1 cellular context compared by ENCODE assay signal in the genomic region with DNA sequence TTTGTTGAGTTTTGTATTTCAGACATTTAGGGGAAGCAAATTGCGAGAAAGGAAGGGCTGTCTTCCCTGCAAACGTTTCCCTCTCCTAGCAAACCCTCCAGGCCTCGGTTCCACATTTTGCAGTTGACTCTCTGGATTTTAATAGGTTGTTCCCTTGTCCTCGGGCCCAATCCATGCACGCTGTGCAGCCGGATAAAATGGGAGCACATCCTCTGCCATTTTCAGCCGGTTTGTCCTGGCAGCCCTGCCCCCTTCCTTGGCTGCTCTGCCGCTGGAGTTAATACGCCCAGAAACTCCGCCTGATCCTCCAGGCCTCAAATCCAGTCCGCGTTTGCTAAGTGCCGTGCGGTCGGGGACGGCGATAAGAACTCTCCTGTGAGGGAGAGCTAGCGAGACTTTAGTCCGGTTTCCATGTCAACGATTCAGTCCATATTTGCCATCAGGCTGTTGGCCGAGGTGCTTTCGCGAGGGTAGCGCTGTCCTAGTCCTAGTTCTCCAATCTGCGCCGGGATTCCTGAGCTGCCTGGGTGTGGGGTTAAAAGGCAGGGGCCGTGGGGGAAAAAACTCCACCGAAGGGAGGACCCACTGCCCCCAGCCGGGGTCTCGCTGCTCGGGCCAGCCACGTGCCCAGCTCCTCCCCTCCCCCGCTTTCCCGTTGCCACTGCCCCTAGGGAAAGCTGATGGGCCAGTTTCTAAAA.
TF ChIP-seq lines count a peak whose summit lies in the region.

No MANE protein-coding gene starts in this region.

TF ChIP-seq in HepG2, 621 proteins besides CTCF, POLR2A, EP300 and RAD21 (continued from another document and continues in another):
- TF ChIP-seq, protein P1, sequence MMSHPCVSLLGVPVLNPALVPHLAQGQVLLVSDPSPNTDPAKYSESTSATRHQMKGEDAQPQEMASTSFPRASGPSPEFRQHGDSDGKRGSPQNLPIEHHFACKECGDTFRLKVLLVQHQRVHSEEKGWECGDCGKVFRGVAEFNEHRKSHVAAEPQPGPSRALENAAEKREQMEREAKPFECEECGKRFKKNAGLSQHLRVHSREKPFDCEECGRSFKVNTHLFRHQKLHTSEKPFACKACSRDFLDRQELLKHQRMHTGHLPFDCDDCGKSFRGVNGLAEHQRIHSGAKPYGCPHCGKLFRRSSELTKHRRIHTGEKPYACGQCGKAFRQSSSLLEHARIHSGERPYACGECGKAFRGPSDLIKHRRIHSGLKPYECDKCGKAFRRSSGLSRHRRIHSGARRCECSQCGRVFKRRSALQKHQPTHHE (CRISPR knock-in tag; IDR thresholded peaks at IDR 0.05; ENCODE audit: borderline replicate concordance) = no peak
- TF ChIP-seq NFIB (CRISPR knock-in tag; IDR thresholded peaks at IDR 0.05; ENCODE audit: borderline replicate concordance) = no peak
- peak; percentile 27; the same call in 1 of the 2 replicates for TF ChIP-seq ZNF709 (CRISPR knock-in tag; IDR thresholded peaks at IDR 0.05)
- no peak for TF ChIP-seq ATM (IDR thresholded peaks at IDR 0.05; ENCODE audit: borderline replicate concordance)
- peak; percentile 68; the same call in 1 of the 2 replicates for TF ChIP-seq NFKBIZ (CRISPR knock-in tag; IDR thresholded peaks at IDR 0.05)
- TF ChIP-seq, protein P2, sequence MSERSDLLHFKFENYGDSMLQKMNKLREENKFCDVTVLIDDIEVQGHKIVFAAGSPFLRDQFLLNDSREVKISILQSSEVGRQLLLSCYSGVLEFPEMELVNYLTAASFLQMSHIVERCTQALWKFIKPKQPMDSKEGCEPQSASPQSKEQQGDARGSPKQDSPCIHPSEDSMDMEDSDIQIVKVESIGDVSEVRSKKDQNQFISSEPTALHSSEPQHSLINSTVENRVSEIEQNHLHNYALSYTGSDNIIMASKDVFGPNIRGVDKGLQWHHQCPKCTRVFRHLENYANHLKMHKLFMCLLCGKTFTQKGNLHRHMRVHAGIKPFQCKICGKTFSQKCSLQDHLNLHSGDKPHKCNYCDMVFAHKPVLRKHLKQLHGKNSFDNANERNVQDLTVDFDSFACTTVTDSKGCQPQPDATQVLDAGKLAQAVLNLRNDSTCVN (CRISPR knock-in tag; IDR thresholded peaks at IDR 0.05; ENCODE audit: borderline replicate concordance) = peak; percentile 87
- TF ChIP-seq ARHGAP35 (CRISPR knock-in tag; IDR thresholded peaks at IDR 0.05; ENCODE audit: borderline replicate concordance) = no peak
- peak; percentile 8; the same call in 1 of the 2 replicates for TF ChIP-seq ATF1 (CRISPR knock-in tag; IDR thresholded peaks at IDR 0.05)
- TF ChIP-seq, protein P3, sequence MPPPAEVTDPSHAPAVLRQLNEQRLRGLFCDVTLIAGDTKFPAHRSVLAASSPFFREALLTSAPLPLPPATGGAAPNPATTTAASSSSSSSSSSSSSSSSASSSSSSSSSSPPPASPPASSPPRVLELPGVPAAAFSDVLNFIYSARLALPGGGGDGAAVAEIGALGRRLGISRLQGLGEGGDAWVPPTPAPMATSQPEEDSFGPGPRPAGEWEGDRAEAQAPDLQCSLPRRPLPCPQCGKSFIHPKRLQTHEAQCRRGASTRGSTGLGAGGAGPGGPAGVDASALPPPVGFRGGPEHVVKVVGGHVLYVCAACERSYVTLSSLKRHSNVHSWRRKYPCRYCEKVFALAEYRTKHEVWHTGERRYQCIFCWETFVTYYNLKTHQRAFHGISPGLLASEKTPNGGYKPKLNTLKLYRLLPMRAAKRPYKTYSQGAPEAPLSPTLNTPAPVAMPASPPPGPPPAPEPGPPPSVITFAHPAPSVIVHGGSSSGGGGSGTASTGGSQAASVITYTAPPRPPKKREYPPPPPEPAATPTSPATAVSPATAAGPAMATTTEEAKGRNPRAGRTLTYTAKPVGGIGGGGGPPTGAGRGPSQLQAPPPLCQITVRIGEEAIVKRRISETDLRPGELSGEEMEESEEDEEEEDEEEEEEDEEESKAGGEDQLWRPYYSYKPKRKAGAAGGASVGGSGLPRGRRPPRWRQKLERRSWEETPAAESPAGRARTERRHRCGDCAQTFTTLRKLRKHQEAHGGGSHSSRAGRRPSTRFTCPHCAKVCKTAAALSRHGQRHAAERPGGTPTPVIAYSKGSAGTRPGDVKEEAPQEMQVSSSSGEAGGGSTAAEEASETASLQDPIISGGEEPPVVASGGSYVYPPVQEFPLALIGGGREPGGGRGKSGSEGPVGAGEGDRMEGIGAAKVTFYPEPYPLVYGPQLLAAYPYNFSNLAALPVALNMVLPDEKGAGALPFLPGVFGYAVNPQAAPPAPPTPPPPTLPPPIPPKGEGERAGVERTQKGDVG (CRISPR knock-in tag; IDR thresholded peaks at IDR 0.05; ENCODE audit: borderline replicate concordance) = no peak
- TF ChIP-seq SRY (CRISPR knock-in tag; IDR thresholded peaks at IDR 0.05) = 0 out of 2 replicates have a peak, but pooled peaks have one; percentile 19
- TF ChIP-seq, protein P4, sequence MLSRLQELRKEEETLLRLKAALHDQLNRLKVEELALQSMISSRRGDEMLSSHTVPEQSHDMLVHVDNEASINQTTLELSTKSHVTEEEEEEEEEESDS (CRISPR knock-in tag; IDR thresholded peaks at IDR 0.05; ENCODE audit: borderline replicate concordance) = no peak
- no peak for TF ChIP-seq ZBTB8A (CRISPR knock-in tag; IDR thresholded peaks at IDR 0.05; ENCODE audit: borderline replicate concordance, low read depth)
- peak; percentile 78 for TF ChIP-seq YEATS2 (CRISPR knock-in tag; IDR thresholded peaks at IDR 0.05; ENCODE audit: borderline replicate concordance)
- TF ChIP-seq ZNF326 (CRISPR knock-in tag; IDR thresholded peaks at IDR 0.05; ENCODE audit: borderline replicate concordance) = no peak
- no peak for TF ChIP-seq TMF1 (CRISPR knock-in tag; IDR thresholded peaks at IDR 0.05; ENCODE audit: low read depth)
- TF ChIP-seq ZNF232 (CRISPR knock-in tag; IDR thresholded peaks at IDR 0.05; ENCODE audit: borderline replicate concordance) = peak; percentile 94
- peak; percentile 83; the same call in 1 of the 2 replicates for TF ChIP-seq ZNF614 (CRISPR knock-in tag; IDR thresholded peaks at IDR 0.05; ENCODE audit: borderline replicate concordance)
- TF ChIP-seq SIN3B (IDR thresholded peaks at IDR 0.05; ENCODE audit: low read length) = no peak
- TF ChIP-seq BRCA1 (CRISPR knock-in tag; IDR thresholded peaks at IDR 0.05) = peak; percentile 80; the same call in 1 of the 2 replicates
- TF ChIP-seq ZNF333 (CRISPR knock-in tag; IDR thresholded peaks at IDR 0.05; ENCODE audit: borderline replicate concordance) = no peak
- TF ChIP-seq KLF15 (CRISPR knock-in tag; IDR thresholded peaks at IDR 0.05; ENCODE audit: borderline replicate concordance) = no peak; the same call in 1 of the 2 replicates
- TF ChIP-seq ZNF75D (CRISPR knock-in tag; IDR thresholded peaks at IDR 0.05; ENCODE audit: borderline replicate concordance) = no peak
- TF ChIP-seq ZNF878 (CRISPR knock-in tag; IDR thresholded peaks at IDR 0.05) = no peak
- TF ChIP-seq ZNF33A (CRISPR knock-in tag; IDR thresholded peaks at IDR 0.05; ENCODE audit: borderline replicate concordance) = no peak
- 0 out of 2 replicates have a peak, but pooled peaks have one; percentile 33 for TF ChIP-seq ZNF441 (CRISPR knock-in tag; IDR thresholded peaks at IDR 0.05; ENCODE audit: borderline replicate concordance)
- no peak; the same call in 1 of the 2 replicates for TF ChIP-seq EHMT2 (IDR thresholded peaks at IDR 0.05; ENCODE audit: borderline replicate concordance, low read depth, low read length)
- no peak for TF ChIP-seq ATAD3A (CRISPR knock-in tag; IDR thresholded peaks at IDR 0.05)
- no peak for TF ChIP-seq ZNF343 (CRISPR knock-in tag; IDR thresholded peaks at IDR 0.05)
- TF ChIP-seq ZNF367 (CRISPR knock-in tag; IDR thresholded peaks at IDR 0.05; ENCODE audit: borderline replicate concordance) = 0 out of 2 replicates have a peak, but pooled peaks have one; percentile 60
- peak; percentile 95 for TF ChIP-seq CBX5 (CRISPR knock-in tag; IDR thresholded peaks at IDR 0.05; ENCODE audit: borderline replicate concordance)
- TF ChIP-seq NR1H2 (CRISPR knock-in tag; IDR thresholded peaks at IDR 0.05; ENCODE audit: borderline replicate concordance, low read depth) = no peak
- TF ChIP-seq RORA (CRISPR knock-in tag; IDR thresholded peaks at IDR 0.05) = no peak
- no peak for TF ChIP-seq MEIS1 (CRISPR knock-in tag; IDR thresholded peaks at IDR 0.05; ENCODE audit: borderline replicate concordance)
- peak; percentile 18 for TF ChIP-seq PHF5A (CRISPR knock-in tag; IDR thresholded peaks at IDR 0.05; ENCODE audit: low read depth, unreplicated experiment)
- TF ChIP-seq KAT7 (CRISPR knock-in tag; IDR thresholded peaks at IDR 0.05; ENCODE audit: borderline replicate concordance) = peak; percentile 87; the same call in 1 of the 2 replicates
- TF ChIP-seq, protein P5, sequence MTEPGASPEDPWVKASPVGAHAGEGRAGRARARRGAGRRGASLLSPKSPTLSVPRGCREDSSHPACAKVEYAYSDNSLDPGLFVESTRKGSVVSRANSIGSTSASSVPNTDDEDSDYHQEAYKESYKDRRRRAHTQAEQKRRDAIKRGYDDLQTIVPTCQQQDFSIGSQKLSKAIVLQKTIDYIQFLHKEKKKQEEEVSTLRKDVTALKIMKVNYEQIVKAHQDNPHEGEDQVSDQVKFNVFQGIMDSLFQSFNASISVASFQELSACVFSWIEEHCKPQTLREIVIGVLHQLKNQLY (CRISPR knock-in tag; IDR thresholded peaks at IDR 0.05) = peak; percentile 58; the same call in 1 of the 2 replicates
- TF ChIP-seq, protein P6, sequence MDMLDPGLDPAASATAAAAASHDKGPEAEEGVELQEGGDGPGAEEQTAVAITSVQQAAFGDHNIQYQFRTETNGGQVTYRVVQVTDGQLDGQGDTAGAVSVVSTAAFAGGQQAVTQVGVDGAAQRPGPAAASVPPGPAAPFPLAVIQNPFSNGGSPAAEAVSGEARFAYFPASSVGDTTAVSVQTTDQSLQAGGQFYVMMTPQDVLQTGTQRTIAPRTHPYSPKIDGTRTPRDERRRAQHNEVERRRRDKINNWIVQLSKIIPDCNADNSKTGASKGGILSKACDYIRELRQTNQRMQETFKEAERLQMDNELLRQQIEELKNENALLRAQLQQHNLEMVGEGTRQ (IDR thresholded peaks at IDR 0.05; ENCODE audit: low read depth, low read length) = no peak
- TF ChIP-seq, protein P6 (CRISPR knock-in tag; IDR thresholded peaks at IDR 0.05; ENCODE audit: borderline replicate concordance) = no peak; the same call in 1 of the 2 replicates
- no peak for TF ChIP-seq DNMT1 (CRISPR knock-in tag; IDR thresholded peaks at IDR 0.05)
- TF ChIP-seq, protein P7, sequence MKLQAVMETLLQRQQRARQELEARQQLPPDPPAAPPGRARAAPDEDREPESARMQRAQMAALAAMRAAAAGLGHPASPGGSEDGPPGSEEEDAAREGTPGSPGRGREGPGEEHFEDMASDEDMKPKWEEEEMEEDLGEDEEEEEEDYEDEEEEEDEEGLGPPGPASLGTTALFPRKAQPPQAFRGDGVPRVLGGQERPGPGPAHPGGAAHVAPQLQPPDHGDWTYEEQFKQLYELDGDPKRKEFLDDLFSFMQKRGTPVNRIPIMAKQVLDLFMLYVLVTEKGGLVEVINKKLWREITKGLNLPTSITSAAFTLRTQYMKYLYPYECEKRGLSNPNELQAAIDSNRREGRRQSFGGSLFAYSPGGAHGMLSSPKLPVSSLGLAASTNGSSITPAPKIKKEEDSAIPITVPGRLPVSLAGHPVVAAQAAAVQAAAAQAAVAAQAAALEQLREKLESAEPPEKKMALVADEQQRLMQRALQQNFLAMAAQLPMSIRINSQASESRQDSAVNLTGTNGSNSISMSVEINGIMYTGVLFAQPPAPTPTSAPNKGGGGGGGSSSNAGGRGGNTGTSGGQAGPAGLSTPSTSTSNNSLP (IDR thresholded peaks at IDR 0.05; ENCODE audit: low read depth, low read length) = peak; percentile 89
- TF ChIP-seq, protein P8, sequence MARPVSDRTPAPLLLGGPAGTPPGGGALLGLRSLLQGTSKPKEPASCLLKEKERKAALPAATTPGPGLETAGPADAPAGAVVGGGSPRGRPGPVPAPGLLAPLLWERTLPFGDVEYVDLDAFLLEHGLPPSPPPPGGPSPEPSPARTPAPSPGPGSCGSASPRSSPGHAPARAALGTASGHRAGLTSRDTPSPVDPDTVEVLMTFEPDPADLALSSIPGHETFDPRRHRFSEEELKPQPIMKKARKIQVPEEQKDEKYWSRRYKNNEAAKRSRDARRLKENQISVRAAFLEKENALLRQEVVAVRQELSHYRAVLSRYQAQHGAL (CRISPR knock-in tag; IDR thresholded peaks at IDR 0.05; ENCODE audit: not compliant biosample characterization) = no peak
- no peak for TF ChIP-seq CCDC6 (CRISPR knock-in tag; IDR thresholded peaks at IDR 0.05)
- TF ChIP-seq, protein P9, sequence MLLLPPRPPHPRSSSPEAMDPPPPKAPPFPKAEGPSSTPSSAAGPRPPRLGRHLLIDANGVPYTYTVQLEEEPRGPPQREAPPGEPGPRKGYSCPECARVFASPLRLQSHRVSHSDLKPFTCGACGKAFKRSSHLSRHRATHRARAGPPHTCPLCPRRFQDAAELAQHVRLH (CRISPR knock-in tag; IDR thresholded peaks at IDR 0.05; ENCODE audit: borderline replicate concordance, low read depth) = peak; percentile 63; the same call in 1 of the 2 replicates
- TF ChIP-seq, protein P10, sequence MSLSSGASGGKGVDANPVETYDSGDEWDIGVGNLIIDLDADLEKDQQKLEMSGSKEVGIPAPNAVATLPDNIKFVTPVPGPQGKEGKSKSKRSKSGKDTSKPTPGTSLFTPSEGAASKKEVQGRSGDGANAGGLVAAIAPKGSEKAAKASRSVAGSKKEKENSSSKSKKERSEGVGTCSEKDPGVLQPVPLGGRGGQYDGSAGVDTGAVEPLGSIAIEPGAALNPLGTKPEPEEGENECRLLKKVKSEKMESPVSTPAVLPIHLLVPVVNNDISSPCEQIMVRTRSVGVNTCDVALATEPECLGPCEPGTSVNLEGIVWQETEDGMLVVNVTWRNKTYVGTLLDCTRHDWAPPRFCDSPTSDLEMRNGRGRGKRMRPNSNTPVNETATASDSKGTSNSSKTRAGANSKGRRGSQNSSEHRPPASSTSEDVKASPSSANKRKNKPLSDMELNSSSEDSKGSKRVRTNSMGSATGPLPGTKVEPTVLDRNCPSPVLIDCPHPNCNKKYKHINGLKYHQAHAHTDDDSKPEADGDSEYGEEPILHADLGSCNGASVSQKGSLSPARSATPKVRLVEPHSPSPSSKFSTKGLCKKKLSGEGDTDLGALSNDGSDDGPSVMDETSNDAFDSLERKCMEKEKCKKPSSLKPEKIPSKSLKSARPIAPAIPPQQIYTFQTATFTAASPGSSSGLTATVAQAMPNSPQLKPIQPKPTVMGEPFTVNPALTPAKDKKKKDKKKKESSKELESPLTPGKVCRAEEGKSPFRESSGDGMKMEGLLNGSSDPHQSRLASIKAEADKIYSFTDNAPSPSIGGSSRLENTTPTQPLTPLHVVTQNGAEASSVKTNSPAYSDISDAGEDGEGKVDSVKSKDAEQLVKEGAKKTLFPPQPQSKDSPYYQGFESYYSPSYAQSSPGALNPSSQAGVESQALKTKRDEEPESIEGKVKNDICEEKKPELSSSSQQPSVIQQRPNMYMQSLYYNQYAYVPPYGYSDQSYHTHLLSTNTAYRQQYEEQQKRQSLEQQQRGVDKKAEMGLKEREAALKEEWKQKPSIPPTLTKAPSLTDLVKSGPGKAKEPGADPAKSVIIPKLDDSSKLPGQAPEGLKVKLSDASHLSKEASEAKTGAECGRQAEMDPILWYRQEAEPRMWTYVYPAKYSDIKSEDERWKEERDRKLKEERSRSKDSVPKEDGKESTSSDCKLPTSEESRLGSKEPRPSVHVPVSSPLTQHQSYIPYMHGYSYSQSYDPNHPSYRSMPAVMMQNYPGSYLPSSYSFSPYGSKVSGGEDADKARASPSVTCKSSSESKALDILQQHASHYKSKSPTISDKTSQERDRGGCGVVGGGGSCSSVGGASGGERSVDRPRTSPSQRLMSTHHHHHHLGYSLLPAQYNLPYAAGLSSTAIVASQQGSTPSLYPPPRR (CRISPR knock-in tag; IDR thresholded peaks at IDR 0.05; ENCODE audit: borderline replicate concordance) = no peak
